In genomic region chr5:62494772-62495171, GRCh38 we compare ENCODE assay signal across 19 cellular contexts.
DNase-seq lines count a peak whose midpoint lies in the region; ATAC-seq and TF ChIP-seq lines count a peak whose summit lies in the region.
"Had no signal": no experiment of that assay in that cellular context is flagged by ENCODE, and none has a peak within 500 bp of the region (broad histone marks: within the 10 kb centered on the region; RNA-seq: fewer than 3 reads in every experiment).

No MANE protein-coding gene starts in this region.

- H3K27ac ChIP-seq in MM.1S (ENCODE audit: low read length) (peak overlapping the region; percentile 48), SU-DHL-6 (ENCODE audit: low read depth, low read length) (peak overlapping the region; percentile 61)
- H3K27ac ChIP-seq: BLaER1 had no signal

- H3K9ac ChIP-seq in MM.1S (ENCODE audit: low read length) (no peak overlapping the region), SU-DHL-6 (ENCODE audit: low read length) (no peak overlapping the region)
- H3K9ac ChIP-seq: BLaER1 had no signal

- H4K20me1 ChIP-seq in MM.1S (ENCODE audit: insufficient read depth, low read length) (no peaks in the 10 kb centered on the region), SU-DHL-6 (ENCODE audit: low read depth, low read length) (no peaks in the 10 kb centered on the region)
- H4K20me1 ChIP-seq: BLaER1 had no signal

- H3K4me1 ChIP-seq in MM.1S (ENCODE audit: low read length) = peaks cover 29% of the 10 kb centered on the region
- H3K4me1 ChIP-seq: HAP-1 had no signal

- H3K4me3 ChIP-seq in MM.1S (ENCODE audit: low read length) (peak overlapping the region; percentile 24; the same call in 1 of the 2 replicates), SU-DHL-6 (ENCODE audit: insufficient read depth, low read length, poor library complexity, severe bottlenecking) (peak overlapping the region; percentile 15)
- H3K4me3 ChIP-seq: BLaER1, HAP-1 had no signal

- DNase-seq in GM10266 (ENCODE audit: extremely low spot score) (peak; percentile 7), MM.1S (peak; percentile 67), Calu3 (no peak), NCI-H2227 (lab: John Stamatoyannopoulos, UW; ENCODE audit: unreplicated experiment) (no peak)
- DNase-seq in stimulated activated effector memory CD8-positive, alpha-beta T cell treated with anti-CD3 and anti-CD28 coated beads, Interleukin-12 subunit alpha, Interleukin-12 subunit beta, amount 100 ng/mL, for 72 hours (ENCODE audit: low spot score in 2 of 2) = no peak
- DNase-seq: CD8-positive, alpha-beta T cell; DMS53; NCI-H1105; NCI-H187; NCI-H345; NCI-H524 treated with DMSO at 0.1 percent for 48 hours; SHP77; T-helper 1 cell; T-helper 9 cell had no signal

- H2AFZ ChIP-seq in MM.1S (ENCODE audit: low read length) (no peak overlapping the region), SU-DHL-6 (ENCODE audit: low read depth, low read length, severe bottlenecking) (no peak overlapping the region)

- BruUV-seq in Calu3 (replicated peaks; lab: Mats Ljungman, UMichigan) = no TSS peak

- CTCF ChIA-PET in Calu3 (lab: Charles Lee) = no interaction called here

- H3K9me2 ChIP-seq in MM.1S (replicated peaks; ENCODE audit: insufficient read depth, low read length) (no peaks in the 10 kb centered on the region), SU-DHL-6 (replicated peaks; ENCODE audit: insufficient read depth, low read length) (no peaks in the 10 kb centered on the region)

- no peaks in the 10 kb centered on the region for H3K27me3 Mint-ChIP-seq in Calu3 (ENCODE audit: unreplicated experiment)

- no peaks in the 10 kb centered on the region for H3K27me3 ChIP-seq in MM.1S (replicated peaks; ENCODE audit: insufficient read depth, low read length)
- no peaks in the 10 kb centered on the region for H3K27me3 ChIP-seq in SU-DHL-6 (ENCODE audit: low read length)
- H3K27me3 ChIP-seq: BLaER1 had no signal

- H3K4me2 ChIP-seq in MM.1S (ENCODE audit: low read depth, low read length) (peak overlapping the region; percentile 61), SU-DHL-6 (ENCODE audit: low read depth, low read length, poor library complexity, severe bottlenecking) (peak overlapping the region; percentile 54)
- H3K4me2 ChIP-seq: BLaER1 had no signal

- H3K36me3 ChIP-seq in MM.1S (replicated peaks; ENCODE audit: insufficient read depth, low read length) (peaks cover 3% of the 10 kb centered on the region; the same call in 1 of the 2 replicates), SU-DHL-6 (ENCODE audit: low read length) (peaks cover 2% of the 10 kb centered on the region; the same call in 1 of the 2 replicates)

- H3K4me1 Mint-ChIP-seq in Calu3 (ENCODE audit: low read depth, unreplicated experiment) = no peaks in the 10 kb centered on the region
- no peaks in the 10 kb centered on the region for H3K4me1 Mint-ChIP-seq in stimulated activated effector memory CD8-positive, alpha-beta T cell treated with anti-CD3 and anti-CD28 coated beads, Interleukin-12 subunit alpha, Interleukin-12 subunit beta, amount 100 ng/mL, for 72 hours

- no peak overlapping the region for H3K4me3 Mint-ChIP-seq in Calu3 (ENCODE audit: low read depth, unreplicated experiment)
- no peak overlapping the region for H3K4me3 Mint-ChIP-seq in stimulated activated effector memory CD8-positive, alpha-beta T cell treated with anti-CD3 and anti-CD28 coated beads, Interleukin-12 subunit alpha, Interleukin-12 subunit beta, amount 100 ng/mL, for 72 hours
- H3K4me3 Mint-ChIP-seq: CD8-positive, alpha-beta T cell had no signal

- H3K9me3 ChIP-seq in MM.1S (replicated peaks; ENCODE audit: insufficient read depth, low read length) (no peaks in the 10 kb centered on the region), SU-DHL-6 (ENCODE audit: insufficient read depth, low read length) (no peaks in the 10 kb centered on the region)
- H3K9me3 ChIP-seq: HAP-1 had no signal

- H3K9me3 Mint-ChIP-seq in Calu3 (ENCODE audit: low read depth, unreplicated experiment) = no peaks in the 10 kb centered on the region
- H3K9me3 Mint-ChIP-seq in stimulated activated effector memory CD8-positive, alpha-beta T cell treated with anti-CD3 and anti-CD28 coated beads, Interleukin-12 subunit alpha, Interleukin-12 subunit beta, amount 100 ng/mL, for 72 hours = no peaks in the 10 kb centered on the region
- H3K9me3 Mint-ChIP-seq: CD8-positive, alpha-beta T cell had no signal

- H3F3A ChIP-seq in MM.1S (ENCODE audit: insufficient read depth, low read length) (peaks cover 20% of the 10 kb centered on the region; the same call in 1 of the 2 replicates), SU-DHL-6 (ENCODE audit: insufficient read depth) (peaks cover 9% of the 10 kb centered on the region; the same call in 1 of the 2 replicates)

- peaks cover 7% of the 10 kb centered on the region; the same call in 1 of the 2 replicates for H3K79me2 ChIP-seq in MM.1S (ENCODE audit: low read length)
- no peaks in the 10 kb centered on the region for H3K79me2 ChIP-seq in SU-DHL-6 (ENCODE audit: insufficient read depth, low read length)

- no peak for TF ChIP-seq CTCF in GM10266 (IDR thresholded peaks at IDR 0.05; ENCODE audit: control insufficient read depth, insufficient read depth, low read depth, missing control alignments)
- no peak for TF ChIP-seq CTCF in MM.1S (IDR thresholded peaks at IDR 0.05; ENCODE audit: low read length)
- TF ChIP-seq CTCF in SU-DHL-6 (IDR thresholded peaks at IDR 0.05; ENCODE audit: insufficient read depth, low read length, poor library complexity, severe bottlenecking) = no peak
- no peak for TF ChIP-seq CTCF in Calu3 (IDR thresholded peaks at IDR 0.05; ENCODE audit: unreplicated experiment)

- no peak overlapping the region for H3K27ac Mint-ChIP-seq in Calu3 (ENCODE audit: unreplicated experiment)
- no peak overlapping the region for H3K27ac Mint-ChIP-seq in stimulated activated effector memory CD8-positive, alpha-beta T cell treated with anti-CD3 and anti-CD28 coated beads, Interleukin-12 subunit alpha, Interleukin-12 subunit beta, amount 100 ng/mL, for 72 hours
- H3K27ac Mint-ChIP-seq: CD8-positive, alpha-beta T cell had no signal

- peak; percentile 62 for ATAC-seq in GM19351 (IDR thresholded peaks at IDR 0.05; ENCODE audit: unreplicated experiment)
- no peak for ATAC-seq in stimulated activated effector memory CD8-positive, alpha-beta T cell treated with anti-CD3 and anti-CD28 coated beads, Interleukin-12 subunit alpha, Interleukin-12 subunit beta, amount 100 ng/mL, for 72 hours
- ATAC-seq: CD8-positive, alpha-beta T cell; SK-N-SH treated with all-trans-retinoic acid at 6 μM for 48 hours had no signal

- H3K36me3 Mint-ChIP-seq in Calu3 (ENCODE audit: insufficient read depth, unreplicated experiment) = peaks cover 4% of the 10 kb centered on the region
- peaks cover 72% of the 10 kb centered on the region for H3K36me3 Mint-ChIP-seq in stimulated activated effector memory CD8-positive, alpha-beta T cell treated with anti-CD3 and anti-CD28 coated beads, Interleukin-12 subunit alpha, Interleukin-12 subunit beta, amount 100 ng/mL, for 72 hours

- intact Hi-C loops in Calu3 (cut with micrococcal nuclease; ENCODE audit: unreplicated experiment) = no loop called here

Comparison
In these comparisons a context has a peak if more than half of its experiments do, and no peak if none do; other contexts are left out.
1. DNase-seq: peak in GM10266 (single experiment) and MM.1S (single experiment); none in Calu3 (single experiment), stimulated activated effector memory CD8-positive, alpha-beta T cell treated with anti-CD3 and anti-CD28 coated beads, Interleukin-12 subunit alpha, Interleukin-12 subunit beta, amount 100 ng/mL, for 72 hours (0 of 2) and NCI-H2227 (single experiment).